2 cellular contexts compared by ENCODE assay signal in the genomic region with DNA sequence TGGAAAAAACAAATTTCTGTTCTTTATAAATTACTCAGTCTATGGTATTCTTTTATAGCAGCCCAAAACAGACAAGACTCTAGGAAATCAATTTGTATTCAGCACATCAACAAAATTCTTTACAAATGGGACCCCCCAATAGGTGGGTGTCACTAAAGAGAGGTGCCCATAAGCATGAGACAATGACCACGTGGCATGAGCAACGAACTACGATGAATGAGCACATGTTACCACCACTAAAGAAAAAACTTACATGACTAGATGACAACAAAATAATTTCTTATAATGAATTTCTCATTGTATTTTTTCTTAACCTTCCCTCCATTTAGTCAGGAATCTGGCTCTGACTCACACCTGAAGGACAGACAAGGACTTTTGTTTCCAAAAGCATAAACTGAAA.
TF ChIP-seq lines count a peak whose summit lies in the region.

No MANE protein-coding gene starts in this region.

TF ChIP-seq in K562, 482 proteins besides CTCF, POLR2A, EP300 and RAD21:
- peak; percentile 57 for TF ChIP-seq MGA (IDR thresholded peaks at IDR 0.05)

TF ChIP-seq in HepG2, 621 proteins besides CTCF, POLR2A, EP300 and RAD21:
- TF ChIP-seq MNT (IDR thresholded peaks at IDR 0.05) = peak; percentile 74
